In the genomic region with DNA sequence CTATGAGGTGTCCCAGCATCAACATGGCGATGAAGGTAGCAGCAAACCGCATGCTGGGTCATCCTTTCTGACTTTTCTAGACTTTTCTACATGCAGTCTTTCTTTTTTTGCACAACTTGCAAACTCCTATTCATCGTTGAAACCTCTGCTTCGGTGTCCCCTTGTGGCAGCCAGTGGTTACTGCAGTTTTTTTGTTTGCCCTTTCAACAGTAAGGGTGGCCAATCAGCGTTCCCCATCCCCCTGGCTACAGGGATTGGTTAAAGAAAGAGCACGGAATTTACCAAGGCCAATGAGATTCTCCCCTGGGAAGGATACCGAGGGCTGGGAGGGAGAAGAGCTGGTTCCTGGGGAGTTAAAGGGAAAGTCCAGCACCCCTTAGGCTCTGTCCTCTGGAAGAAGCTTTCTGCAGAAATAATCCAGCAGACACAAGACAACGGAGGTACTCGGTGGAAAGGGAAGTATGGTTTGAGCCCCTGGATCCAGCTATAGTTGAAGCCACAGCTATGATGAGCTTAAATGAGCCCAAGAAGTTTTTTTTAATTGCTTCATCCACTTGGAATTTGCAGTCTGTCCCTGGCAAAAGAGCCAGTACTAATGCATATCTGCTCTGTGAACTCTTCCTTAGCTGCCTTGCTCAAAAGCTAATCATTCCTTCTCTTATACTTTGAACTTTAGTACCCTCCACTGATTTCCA, we compare ENCODE assay signal across 8 cellular contexts.
DNase-seq lines count a peak whose midpoint lies in the region; ATAC-seq and TF ChIP-seq lines count a peak whose summit lies in the region.

No MANE protein-coding gene starts in this region.

- TF ChIP-seq CTCF in AG09319 (IDR thresholded peaks at IDR 0.05; ENCODE audit: low read depth, low read length), result peak; percentile 98

- ATAC-seq in GM18909 (IDR thresholded peaks at IDR 0.05; ENCODE audit: poor library complexity, unreplicated experiment) (peak; percentile 81), HG03432 (IDR thresholded peaks at IDR 0.05; ENCODE audit: unreplicated experiment) (peak; percentile 84)

- H3K27ac ChIP-seq in cingulate gyrus (ENCODE audit: low read depth, low read length), result peak overlapping the region; percentile 66

- DNase-seq in AG09319 (ENCODE audit: extremely low read depth, low read depth), result peak; percentile 94
- DNase-seq in NCI-H446 treated with DMSO at 0.1 percent for 48 hours (lab: John Stamatoyannopoulos, UW), result peak; percentile 96
- DNase-seq in activated CD4-positive, CD25-positive, alpha-beta regulatory T cell treated with anti-CD3 and anti-CD28 coated beads, Interleukin-2, amount 50 U/mL, for 72 hours, result peak; percentile 79
- DNase-seq in kidney glomerular epithelial cell (lab: John Stamatoyannopoulos, UW), result peak; percentile 96
- DNase-seq in stimulated activated CD4-positive, alpha-beta T cell treated with anti-CD3 and anti-CD28 coated beads, Interleukin-1b, Interleukin-23, amount 100 ng/mL, for 24 hours (ENCODE audit: low read depth in 4 of 4, low spot score in 1 of 4), result peak; percentile 52 to 83 (median 62)

Comparison
In these comparisons a context has a peak if more than half of its experiments do, and no peak if none do; other contexts are left out.
1. Peak in every context shown above with its lines: DNase-seq, ATAC-seq and H3K27ac ChIP-seq.